ENCODE assay signal across 29 cellular contexts in genomic region chr14:50795127-50795526, GRCh38. TPM values are rescaled to one million over a fixed set of nuclear protein-coding genes. Genes with fewer than 3 reads are reported as not detected.
DNase-seq lines count a peak whose midpoint lies in the region; ATAC-seq and TF ChIP-seq lines count a peak whose summit lies in the region.
"Had no signal": no experiment of that assay in that cellular context is flagged by ENCODE, and none has a peak within 500 bp of the region (broad histone marks: within the 10 kb centered on the region; RNA-seq: fewer than 3 reads in every experiment).

No MANE protein-coding gene starts in this region.

- in situ Hi-C loops in G401 (cut with HindIII; ENCODE audit: low sequenced_read_pairs): no loop called here

- no peaks in the 10 kb centered on the region for H3K27me3 ChIP-seq in BLaER1 treated with 17β-estradiol and CSF1 and Interleukin-3, amounts not matched to agents 10 nM and 100 nM
- no peaks in the 10 kb centered on the region for H3K27me3 ChIP-seq in left lung
- H3K27me3 ChIP-seq: sigmoid colon had no signal

- peaks cover 56% of the 10 kb centered on the region for H3K79me2 ChIP-seq in OCI-LY7 (ENCODE audit: insufficient read depth, low read depth, low read length)

- H3K9me3 ChIP-seq in BLaER1 treated with 17β-estradiol and CSF1 and Interleukin-3, amounts not matched to agents 10 nM and 100 nM (replicated peaks in 1 of 11): no peaks in the 10 kb centered on the region
- H3K9me3 ChIP-seq in OCI-LY7 (ENCODE audit: low read length) (no peaks in the 10 kb centered on the region), left lung (no peaks in the 10 kb centered on the region)
- H3K9me3 ChIP-seq: lower lobe of right lung, mucosa of descending colon, sigmoid colon had no signal

- POLR2A ChIA-PET in OCI-LY7 (lab: Charles Lee): interaction anchor here (1.2 to 18.1 kb wide), 9 partner anchors 9 to 129 kb away, joined by 7 to 404 read pairs (median 11); partner anchors contain the start of gene NIN
- POLR2A ChIA-PET in naive thymus-derived CD8-positive, alpha-beta T cell (lab: Charles Lee): interaction anchor here (1.1 to 4.9 kb wide), 2 partner anchors 10 to 35 kb away, joined by 13 to 50 read pairs; partner anchors contain the start of gene NIN

- no peak overlapping the region for H2AFZ ChIP-seq in OCI-LY7 (ENCODE audit: low read length)

- no peak for TF ChIP-seq CTCF in OCI-LY7 (conservative IDR thresholded peaks at IDR 0.05; ENCODE audit: low read length)
- no peak for TF ChIP-seq CTCF in left lung (IDR thresholded peaks at IDR 0.05)

- no peaks in the 10 kb centered on the region for H3K9me3 Mint-ChIP-seq in naive thymus-derived CD8-positive, alpha-beta T cell
- H3K9me3 Mint-ChIP-seq: activated CD8-positive, alpha-beta T cell treated with anti-CD3 and anti-CD28 coated beads for 36 hours; activated naive CD8-positive, alpha-beta T cell treated with anti-CD3 and anti-CD28 coated beads, Interleukin-2, amount 10 ng/mL, durations not matched to agents 7 days and 5 days; activated T-helper 17 cell treated with anti-CD3 and anti-CD28 coated beads, Interleukin-2, amount 50 U/mL, for 72 hours; CD4-positive, CD25-positive, alpha-beta regulatory T cell; effector memory CD8-positive, alpha-beta T cell; H9; neural crest cell had no signal

- peaks cover 43 to 89% (median 84%) of the 10 kb centered on the region in 4 donors for H3K4me1 Mint-ChIP-seq in naive thymus-derived CD8-positive, alpha-beta T cell

- H3K4me3 ChIP-seq in BLaER1 treated with 17β-estradiol and CSF1 and Interleukin-3, amounts not matched to agents 10 nM and 100 nM: no peak overlapping the region
- H3K4me3 ChIP-seq in OCI-LY7 (ENCODE audit: low read depth, low read length, poor library complexity, severe bottlenecking): peak overlapping the region; percentile 61
- H3K4me3 ChIP-seq in left lung: no peak overlapping the region
- H3K4me3 ChIP-seq: lower lobe of right lung, mucosa of descending colon, sigmoid colon had no signal

- peak; percentile 51 for DNase-seq in G401 (ENCODE audit: low spot score)
- no peak for DNase-seq in OCI-LY7 (ENCODE audit: low spot score)
- no peak for DNase-seq in naive thymus-derived CD8-positive, alpha-beta T cell
- DNase-seq in left lung: no peak
- no peak for DNase-seq in amygdala (lab: John Stamatoyannopoulos, UW)
- DNase-seq: activated CD8-positive, alpha-beta T cell treated with anti-CD3 and anti-CD28 coated beads for 36 hours; activated naive CD8-positive, alpha-beta T cell treated with anti-CD3 and anti-CD28 coated beads, Interleukin-2, amount 10 ng/mL, durations not matched to agents 7 days and 5 days; CD4-positive, CD25-positive, alpha-beta regulatory T cell; cortex of kidney; effector memory CD8-positive, alpha-beta T cell; EL; erythroblast; H9; head of caudate nucleus; kidney glomerular epithelial cell; lower lobe of right lung; mucosa of descending colon; NCI-H2081; NCI-H510A; posterior cingulate gyrus; sigmoid colon; stimulated activated CD4-positive, alpha-beta T cell treated with anti-CD3 and anti-CD28 coated beads, Interleukin-4, amount 100 ng/mL, for 4 hours; stimulated activated naive CD4-positive, alpha-beta T cell treated with Interleukin-2 at 50 U/mL for 16 hours; T-helper 1 cell had no signal

- H3K4me2 ChIP-seq in BLaER1 treated with 17β-estradiol and CSF1 and Interleukin-3, amounts not matched to agents 10 nM and 100 nM: peak overlapping the region in 7 of 11 experiments; percentile 1 to 99 (median 91); a peak in 8 of 22 replicates
- H3K4me2 ChIP-seq in OCI-LY7 (ENCODE audit: low read length): peak overlapping the region; percentile 83

- peaks cover 60 to 95% (median 88%) of the 10 kb centered on the region in 10 experiments for H3K4me1 ChIP-seq in BLaER1 treated with 17β-estradiol and CSF1 and Interleukin-3, amounts not matched to agents 10 nM and 100 nM
- peaks cover 93% of the 10 kb centered on the region for H3K4me1 ChIP-seq in OCI-LY7 (ENCODE audit: insufficient read depth, low read length, poor library complexity, severe bottlenecking)
- H3K4me1 ChIP-seq in left lung: no peaks in the 10 kb centered on the region
- H3K4me1 ChIP-seq: lower lobe of right lung had no signal

- no TSS peak for BruUV-seq in OCI-LY7 (replicated peaks; lab: Mats Ljungman, UMichigan)

- H3K36me3 ChIP-seq in BLaER1 treated with 17β-estradiol and CSF1 and Interleukin-3, amounts not matched to agents 10 nM and 100 nM: peaks cover 21 to 74% (median 48%) of the 10 kb centered on the region in 11 experiments
- peaks cover 43% of the 10 kb centered on the region for H3K36me3 ChIP-seq in OCI-LY7 (ENCODE audit: insufficient read depth, low read length)
- peaks cover 0 to 27% of the 10 kb centered on the region in 2 donors for H3K36me3 ChIP-seq in left lung

- H3K36me3 Mint-ChIP-seq in naive thymus-derived CD8-positive, alpha-beta T cell: peaks cover 0 to 68% (median 14%) of the 10 kb centered on the region in 3 donors

- H4K20me1 ChIP-seq in BLaER1 treated with 17β-estradiol and CSF1 and Interleukin-3, amounts not matched to agents 10 nM and 100 nM: peaks cover 18 to 84% (median 35%) of the 10 kb centered on the region in 11 experiments; a peak in 19 of 22 replicates
- H4K20me1 ChIP-seq in OCI-LY7 (ENCODE audit: insufficient read depth, low read length): no peaks in the 10 kb centered on the region

- H3K27ac ChIP-seq in BLaER1 treated with 17β-estradiol and CSF1 and Interleukin-3, amounts not matched to agents 10 nM and 100 nM: no peak overlapping the region
- H3K27ac ChIP-seq in OCI-LY7 (ENCODE audit: low read depth, low read length, poor library complexity, severe bottlenecking) (peak overlapping the region; percentile 97), left lung (no peak overlapping the region)
- H3K27ac ChIP-seq: lower lobe of right lung, sigmoid colon had no signal

- H3K4me3 Mint-ChIP-seq in naive thymus-derived CD8-positive, alpha-beta T cell: peak overlapping the region in 1 of 10 donors; percentile 1
- H3K4me3 Mint-ChIP-seq: activated CD8-positive, alpha-beta T cell treated with anti-CD3 and anti-CD28 coated beads for 36 hours; activated naive CD8-positive, alpha-beta T cell treated with anti-CD3 and anti-CD28 coated beads, Interleukin-2, amount 10 ng/mL, durations not matched to agents 7 days and 5 days; activated T-helper 17 cell treated with anti-CD3 and anti-CD28 coated beads, Interleukin-2, amount 50 U/mL, for 72 hours; CD4-positive, CD25-positive, alpha-beta regulatory T cell; H9; neural crest cell had no signal

- no peaks in the 10 kb centered on the region for H3K9me2 ChIP-seq in OCI-LY7 (ENCODE audit: insufficient read depth, low read length)

- no peaks in the 10 kb centered on the region for H3K27me3 Mint-ChIP-seq in naive thymus-derived CD8-positive, alpha-beta T cell
- H3K27me3 Mint-ChIP-seq: activated CD8-positive, alpha-beta T cell treated with anti-CD3 and anti-CD28 coated beads for 36 hours; activated naive CD8-positive, alpha-beta T cell treated with anti-CD3 and anti-CD28 coated beads, Interleukin-2, amount 10 ng/mL, durations not matched to agents 7 days and 5 days; activated T-helper 17 cell treated with anti-CD3 and anti-CD28 coated beads, Interleukin-2, amount 50 U/mL, for 72 hours; CD4-positive, CD25-positive, alpha-beta regulatory T cell; effector memory CD8-positive, alpha-beta T cell had no signal

- H3K27ac Mint-ChIP-seq in naive thymus-derived CD8-positive, alpha-beta T cell: peak overlapping the region in 7 of 10 donors; percentile 12 to 98 (median 67)
- H3K27ac Mint-ChIP-seq: activated naive CD8-positive, alpha-beta T cell treated with anti-CD3 and anti-CD28 coated beads, Interleukin-2, amount 10 ng/mL, durations not matched to agents 7 days and 5 days; H9 had no signal

- H3K9ac ChIP-seq in BLaER1 treated with 17β-estradiol and CSF1 and Interleukin-3, amounts not matched to agents 10 nM and 100 nM: no peak overlapping the region

- CTCF ChIA-PET in OCI-LY7 (lab: Charles Lee; ENCODE audit: unreplicated experiment): no interaction called here

- ATAC-seq in naive thymus-derived CD8-positive, alpha-beta T cell: no peak
- no peak for ATAC-seq in left lung
- no peak for ATAC-seq in HG03097 (IDR thresholded peaks at IDR 0.05; ENCODE audit: low FRiP score, unreplicated experiment)
- no peak for ATAC-seq in GM21526 (IDR thresholded peaks at IDR 0.05; ENCODE audit: low FRiP score, unreplicated experiment)
- ATAC-seq: activated CD8-positive, alpha-beta T cell treated with anti-CD3 and anti-CD28 coated beads for 36 hours; activated T-helper 17 cell treated with anti-CD3 and anti-CD28 coated beads, Interleukin-2, amount 50 U/mL, for 72 hours; effector memory CD8-positive, alpha-beta T cell; lower lobe of right lung; mucosa of descending colon had no signal

- intact Hi-C loops in OCI-LY7 (cut with micrococcal nuclease; ENCODE audit: unreplicated experiment): loop anchor here (10.0 kb wide), 1 partner anchor 450 kb away; the partner anchor contains the start of gene TMX1
- intact Hi-C loops in left lung (cut with DNase I): loop anchor here in 1 of 2 donors (10.0 kb wide), 1 partner anchor 70 kb away; no protein-coding TSS in a partner anchor

RNA-seq across cellular contexts. Expression of gene NIN, which starts 35.8 kb away (rescaled TPM):
- total RNA-seq in G401 (2014; rRNA removed; shearing (Covaris generic)): 0.37 and 3.6 TPM in 2 replicates
- total RNA-seq in OCI-LY7 (2014; rRNA removed; shearing (Covaris generic)): 79.5 and 95.3 TPM in 2 replicates
- total RNA-seq in OCI-LY7 (2022): 157 and 189 TPM in 2 replicates
- 100 to 1,000 TPM; 124 to 137 TPM for total RNA-seq in naive thymus-derived CD8-positive, alpha-beta T cell
- polyA plus RNA-seq in naive thymus-derived CD8-positive, alpha-beta T cell: 10 to 100 TPM; 37.1 to 60.2 (median 42.7) TPM
- 10 to 100 TPM; 34.5 to 49.6 TPM for total RNA-seq in left lung
